In the genomic region with DNA sequence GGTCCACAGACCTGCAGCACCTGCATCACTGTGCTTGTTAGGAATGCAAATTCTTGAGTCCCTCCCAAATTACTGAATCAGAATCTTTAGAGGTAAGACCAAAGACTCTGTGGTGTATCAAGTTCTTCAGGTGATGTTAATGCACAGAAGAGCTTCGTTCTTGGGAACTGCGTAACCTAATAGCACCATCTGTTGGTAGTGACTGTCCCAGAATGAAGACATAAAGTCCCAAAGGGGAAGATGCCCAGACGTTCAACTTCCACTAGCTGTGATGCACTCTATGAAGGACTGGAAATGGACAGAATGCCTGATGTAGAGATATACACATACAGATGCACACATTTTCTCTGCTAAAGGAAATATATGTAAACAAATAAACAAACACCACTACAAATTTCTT, we compare ENCODE assay signal across 9 cellular contexts.
DNase-seq lines count a peak whose midpoint lies in the region; ATAC-seq and TF ChIP-seq lines count a peak whose summit lies in the region.
"Had no signal": no experiment of that assay in that cellular context is flagged by ENCODE, and none has a peak within 500 bp of the region (broad histone marks: within the 10 kb centered on the region; RNA-seq: fewer than 3 reads in every experiment).

No MANE protein-coding gene starts in this region.

- H3K4me2 ChIP-seq in neural progenitor cell = no peak overlapping the region

- H3K27ac ChIP-seq in AG04450 (ENCODE audit: low read depth, low read length) = no peak overlapping the region
- H3K27ac ChIP-seq in endodermal cell (ENCODE audit: low read depth, low read length) = no peak overlapping the region
- no peak overlapping the region for H3K27ac ChIP-seq in neural progenitor cell
- H3K27ac ChIP-seq in colonic mucosa = no peak overlapping the region
- H3K27ac ChIP-seq: thoracic aorta had no signal

- H3K79me2 ChIP-seq in neural progenitor cell (ENCODE audit: low read depth) = no peaks in the 10 kb centered on the region

- H3K9me3 ChIP-seq in AG04450 (ENCODE audit: control insufficient read depth, insufficient read depth, low read length) (no peaks in the 10 kb centered on the region), endodermal cell (ENCODE audit: control insufficient read depth, low read length) (no peaks in the 10 kb centered on the region), neural progenitor cell (ENCODE audit: low read depth) (no peaks in the 10 kb centered on the region), colonic mucosa (no peaks in the 10 kb centered on the region)
- H3K9me3 ChIP-seq: thoracic aorta had no signal

- H3K4me1 ChIP-seq in endodermal cell (ENCODE audit: control insufficient read depth, insufficient read depth, low read length) (no peaks in the 10 kb centered on the region), neural progenitor cell (no peaks in the 10 kb centered on the region), colonic mucosa (no peaks in the 10 kb centered on the region)

- H3K4me3 ChIP-seq in AG04450 (ENCODE audit: low read depth, low read length) = no peak overlapping the region
- no peak overlapping the region for H3K4me3 ChIP-seq in endodermal cell (ENCODE audit: low read length)
- H3K4me3 ChIP-seq in neural progenitor cell = no peak overlapping the region
- no peak overlapping the region for H3K4me3 ChIP-seq in colonic mucosa
- H3K4me3 ChIP-seq: thoracic aorta had no signal

- WGBS in endodermal cell (ENCODE audit: insufficient coverage in 1 of 2, insufficient read length in 1 of 2), 2 experiments = 37 to 40% methylated on average over 1 to 3 of the region's 3 CpGs

- TF ChIP-seq CTCF in AG04450 (IDR thresholded peaks at IDR 0.05; ENCODE audit: low read depth, low read length) = peak; percentile 76
- peak; percentile 80 for TF ChIP-seq CTCF in endodermal cell (conservative IDR thresholded peaks at IDR 0.05)
- TF ChIP-seq CTCF in neural progenitor cell (IDR thresholded peaks at IDR 0.05) = peak; percentile 68
- TF ChIP-seq CTCF in colonic mucosa (IDR thresholded peaks at IDR 0.05) = no peak

- ATAC-seq in GM18511 (IDR thresholded peaks at IDR 0.05; ENCODE audit: unreplicated experiment) (peak; percentile 72), HG03045 (IDR thresholded peaks at IDR 0.05; ENCODE audit: unreplicated experiment) (peak; percentile 81)

- H3K4me3 Mint-ChIP-seq in endodermal cell (no peak overlapping the region), neural progenitor cell (no peak overlapping the region)
- no peak overlapping the region for H3K4me3 Mint-ChIP-seq in activated T-helper 1 cell treated with anti-CD3 and anti-CD28 coated beads, Interleukin-12 subunit alpha, Interleukin-12 subunit beta, Interleukin-2, Interleukin-4 antibody, amounts not matched to agents 30 ng/mL and 10 ng/mL and 1 ng/mL, durations not matched to agents 14 hours and 24 hours and 36 hours

- H3K36me3 ChIP-seq in endodermal cell (ENCODE audit: control insufficient read depth, insufficient read depth, low read length) (no peaks in the 10 kb centered on the region), neural progenitor cell (no peaks in the 10 kb centered on the region), colonic mucosa (no peaks in the 10 kb centered on the region)
- H3K36me3 ChIP-seq: thoracic aorta had no signal

- H3K27me3 Mint-ChIP-seq in endodermal cell (ENCODE audit: insufficient read depth) = no peaks in the 10 kb centered on the region
- no peaks in the 10 kb centered on the region for H3K27me3 Mint-ChIP-seq in neural progenitor cell (ENCODE audit: insufficient read depth, low read depth)
- H3K27me3 Mint-ChIP-seq in activated T-helper 1 cell treated with anti-CD3 and anti-CD28 coated beads, Interleukin-12 subunit alpha, Interleukin-12 subunit beta, Interleukin-2, Interleukin-4 antibody, amounts not matched to agents 30 ng/mL and 10 ng/mL and 1 ng/mL, durations not matched to agents 14 hours and 24 hours and 36 hours (ENCODE audit: insufficient read depth) = no peaks in the 10 kb centered on the region

- H3K27ac Mint-ChIP-seq in endodermal cell (no peak overlapping the region), neural progenitor cell (no peak overlapping the region)
- H3K27ac Mint-ChIP-seq in activated T-helper 1 cell treated with anti-CD3 and anti-CD28 coated beads, Interleukin-12 subunit alpha, Interleukin-12 subunit beta, Interleukin-2, Interleukin-4 antibody, amounts not matched to agents 30 ng/mL and 10 ng/mL and 1 ng/mL, durations not matched to agents 14 hours and 24 hours and 36 hours = no peak overlapping the region

- H3K27me3 ChIP-seq in AG04450 (ENCODE audit: control insufficient read depth, insufficient read depth, low read length) (no peaks in the 10 kb centered on the region), endodermal cell (ENCODE audit: control insufficient read depth, insufficient read depth, low read length, poor library complexity, severe bottlenecking) (no peaks in the 10 kb centered on the region), neural progenitor cell (no peaks in the 10 kb centered on the region), colonic mucosa (no peaks in the 10 kb centered on the region)

- peak; percentile 24 for DNase-seq in AG04450 (ENCODE audit: low read depth, low spot score)
- DNase-seq in NCI-H526 treated with DMSO at 0.1 percent for 48 hours (lab: John Stamatoyannopoulos, UW) = peak; percentile 72
- peak; percentile 56 for DNase-seq in endodermal cell
- peak; percentile 63 for DNase-seq in neural progenitor cell (ENCODE audit: low spot score)
- DNase-seq in activated T-helper 1 cell treated with anti-CD3 and anti-CD28 coated beads, Interleukin-12 subunit alpha, Interleukin-12 subunit beta, Interleukin-2, Interleukin-4 antibody, amounts not matched to agents 30 ng/mL and 10 ng/mL and 1 ng/mL, durations not matched to agents 14 hours and 24 hours and 36 hours (ENCODE audit: low spot score) = no peak
- DNase-seq in colonic mucosa = no peak

- CTCF ChIA-PET in AG04450 (lab: Charles Lee) = interaction anchor here (0.6 to 1.7 kb wide), 14 partner anchors 9 to 691 kb away, joined by 3 to 11 read pairs (median 4); no protein-coding TSS in a partner anchor

- no peaks in the 10 kb centered on the region for H3K36me3 Mint-ChIP-seq in endodermal cell (ENCODE audit: low read depth)
- H3K36me3 Mint-ChIP-seq in neural progenitor cell = no peaks in the 10 kb centered on the region
- no peaks in the 10 kb centered on the region for H3K36me3 Mint-ChIP-seq in activated T-helper 1 cell treated with anti-CD3 and anti-CD28 coated beads, Interleukin-12 subunit alpha, Interleukin-12 subunit beta, Interleukin-2, Interleukin-4 antibody, amounts not matched to agents 30 ng/mL and 10 ng/mL and 1 ng/mL, durations not matched to agents 14 hours and 24 hours and 36 hours (ENCODE audit: low read depth)

- H4K20me1 ChIP-seq in neural progenitor cell (ENCODE audit: low read depth) = no peaks in the 10 kb centered on the region

- no peaks in the 10 kb centered on the region for H3F3A ChIP-seq in neural progenitor cell (ENCODE audit: low read depth)

- no peak overlapping the region for H2AFZ ChIP-seq in neural progenitor cell (replicated peaks)

- H3K9me3 Mint-ChIP-seq in endodermal cell (no peaks in the 10 kb centered on the region), neural progenitor cell (no peaks in the 10 kb centered on the region)
- H3K9me3 Mint-ChIP-seq in activated T-helper 1 cell treated with anti-CD3 and anti-CD28 coated beads, Interleukin-12 subunit alpha, Interleukin-12 subunit beta, Interleukin-2, Interleukin-4 antibody, amounts not matched to agents 30 ng/mL and 10 ng/mL and 1 ng/mL, durations not matched to agents 14 hours and 24 hours and 36 hours = no peaks in the 10 kb centered on the region

- intact Hi-C loops in activated T-helper 1 cell treated with anti-CD3 and anti-CD28 coated beads, Interleukin-12 subunit alpha, Interleukin-12 subunit beta, Interleukin-2, Interleukin-4 antibody, amounts not matched to agents 30 ng/mL and 10 ng/mL and 1 ng/mL, durations not matched to agents 14 hours and 24 hours and 36 hours (cut with micrococcal nuclease) = no loop called here
- intact Hi-C loops in colonic mucosa (cut with DNase I) = no loop called here

- H3K9ac ChIP-seq in endodermal cell (ENCODE audit: extremely low read depth, low read length, poor library complexity, severe bottlenecking) (no peak overlapping the region), neural progenitor cell (no peak overlapping the region), colonic mucosa (ENCODE audit: low read depth in 2 of 2, low read length in 2 of 2) (no peak overlapping the region)

- H3K4me1 Mint-ChIP-seq in endodermal cell = peaks cover 7% of the 10 kb centered on the region
- no peaks in the 10 kb centered on the region for H3K4me1 Mint-ChIP-seq in neural progenitor cell
- no peaks in the 10 kb centered on the region for H3K4me1 Mint-ChIP-seq in activated T-helper 1 cell treated with anti-CD3 and anti-CD28 coated beads, Interleukin-12 subunit alpha, Interleukin-12 subunit beta, Interleukin-2, Interleukin-4 antibody, amounts not matched to agents 30 ng/mL and 10 ng/mL and 1 ng/mL, durations not matched to agents 14 hours and 24 hours and 36 hours (ENCODE audit: low read depth)

- POLR2A ChIA-PET in AG04450 (lab: Yijun Ruan, JAX) = no interaction called here

Comparison
In these comparisons a context has a peak if more than half of its experiments do, and no peak if none do; other contexts are left out.
1. DNase-seq: peak in AG04450 (single experiment), NCI-H526 treated with DMSO at 0.1 percent for 48 hours (single experiment), endodermal cell (single experiment) and neural progenitor cell (single experiment); none in activated T-helper 1 cell treated with anti-CD3 and anti-CD28 coated beads, Interleukin-12 subunit alpha, Interleukin-12 subunit beta, Interleukin-2, Interleukin-4 antibody, amounts not matched to agents 30 ng/mL and 10 ng/mL and 1 ng/mL, durations not matched to agents 14 hours and 24 hours and 36 hours (single experiment) and colonic mucosa (single experiment).